In genomic region chr6:42599558-42599957, GRCh38 we compare ENCODE assay signal across 24 cellular contexts.
"Had no signal": no experiment of that assay in that cellular context is flagged by ENCODE, and none has a peak within 500 bp of the region (broad histone marks: within the 10 kb centered on the region; RNA-seq: fewer than 3 reads in every experiment).

No MANE protein-coding gene starts in this region.

- H3K4me1 Mint-ChIP-seq: brain had no signal

- H3K27ac ChIP-seq: adrenal gland, WERI-Rb-1 had no signal

- H3K9me3 ChIP-seq: adrenal gland had no signal

- ATAC-seq: activated CD4-positive, CD25-positive, alpha-beta regulatory T cell treated with anti-CD3 and anti-CD28 coated beads, Interleukin-2, amount 50 U/mL, for 24 hours; activated CD8-positive, alpha-beta T cell treated with anti-CD3 and anti-CD28 coated beads for 36 hours had no signal

- H3K27me3 Mint-ChIP-seq: activated CD8-positive, alpha-beta T cell treated with anti-CD3 and anti-CD28 coated beads for 36 hours; activated naive CD8-positive, alpha-beta T cell treated with anti-CD3 and anti-CD28 coated beads, Interleukin-2, amount 10 ng/mL, durations not matched to agents 7 days and 5 days; brain had no signal

- DNase-seq: activated CD4-positive, alpha-beta T cell treated with anti-CD3 and anti-CD28 coated beads for 4 hours; activated CD8-positive, alpha-beta memory T cell treated with anti-CD3 and anti-CD28 coated beads, Interleukin-2, amount 50 U/mL, for 4 hours; activated CD8-positive, alpha-beta T cell treated with anti-CD3 and anti-CD28 coated beads for 36 hours; activated naive CD4-positive, alpha-beta T cell treated with anti-CD3 and anti-CD28 coated beads, Interleukin-2, amount 50 U/mL, for 16 hours; activated naive CD8-positive, alpha-beta T cell treated with anti-CD3 and anti-CD28 coated beads, Interleukin-2, amount 10 ng/mL, durations not matched to agents 7 days and 5 days; aorta; cerebellar nuclear complex; Karpas-422; NCI-H1092; NCI-H1417; NCI-H2029; NCI-H2107; NCI-H2171 treated with DMSO at 0.1 percent for 48 hours; NCI-H226; NCI-H526; NCI-H82; SIG-M5; T-helper 2 cell; T1000; WERI-Rb-1 had no signal

- H3K4me3 Mint-ChIP-seq: activated CD8-positive, alpha-beta T cell treated with anti-CD3 and anti-CD28 coated beads for 36 hours; activated naive CD8-positive, alpha-beta T cell treated with anti-CD3 and anti-CD28 coated beads, Interleukin-2, amount 10 ng/mL, durations not matched to agents 7 days and 5 days; brain had no signal

- H3K9me3 Mint-ChIP-seq: activated CD8-positive, alpha-beta T cell treated with anti-CD3 and anti-CD28 coated beads for 36 hours; activated naive CD8-positive, alpha-beta T cell treated with anti-CD3 and anti-CD28 coated beads, Interleukin-2, amount 10 ng/mL, durations not matched to agents 7 days and 5 days had no signal

- H3K27me3 ChIP-seq: adrenal gland, cardiac muscle cell had no signal

- H3K27ac Mint-ChIP-seq: activated CD8-positive, alpha-beta T cell treated with anti-CD3 and anti-CD28 coated beads for 36 hours; activated naive CD8-positive, alpha-beta T cell treated with anti-CD3 and anti-CD28 coated beads, Interleukin-2, amount 10 ng/mL, durations not matched to agents 7 days and 5 days; brain had no signal
